8 cellular contexts compared by ENCODE assay signal in the genomic region with DNA sequence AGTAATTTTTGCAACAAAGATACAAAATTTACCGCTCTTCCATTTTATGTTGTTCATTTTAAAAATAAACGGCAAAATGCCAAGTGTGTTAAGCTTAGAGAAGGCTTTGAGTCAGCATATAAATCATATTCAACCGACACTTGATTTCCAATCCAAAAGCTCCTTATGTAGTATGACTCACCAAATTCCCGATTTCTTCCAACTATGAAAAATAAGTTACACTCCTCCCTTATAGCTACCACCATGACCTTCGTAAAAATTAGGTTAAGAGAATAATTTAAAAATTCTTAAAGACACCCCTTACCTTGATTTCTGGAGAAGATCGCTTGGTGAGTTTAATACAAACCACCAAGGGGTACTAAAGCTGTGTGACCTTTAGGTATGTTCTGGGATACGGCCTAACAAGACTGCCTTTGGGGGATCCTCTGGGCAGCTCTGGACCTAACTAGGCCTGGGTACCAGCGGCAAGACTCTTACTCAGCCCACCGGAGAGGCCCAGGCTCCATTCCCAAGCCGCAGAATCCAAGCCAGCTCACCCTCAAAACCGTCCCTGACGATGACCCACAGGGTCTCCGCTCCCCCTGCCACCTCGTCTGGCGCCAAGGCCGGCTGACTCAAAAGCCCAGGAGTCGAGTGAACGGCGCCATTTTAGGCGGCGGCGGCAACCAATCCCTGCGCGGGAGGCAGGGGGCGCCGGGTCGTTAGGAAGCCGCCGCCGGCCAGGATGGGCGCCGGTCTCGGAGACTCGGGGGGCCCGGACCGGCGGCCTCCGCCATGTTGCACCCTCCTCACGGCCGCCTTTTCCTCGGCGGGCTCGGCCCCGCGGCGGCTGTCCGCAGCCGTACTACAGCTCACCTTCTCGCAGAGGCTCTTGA. TPM values are rescaled to one million over a fixed set of nuclear protein-coding genes. Genes with fewer than 3 reads are reported as not detected.
A peak's percentile ranks its signal among the peaks of the same experiment; 100 is the strongest.
DNase-seq lines count a peak whose midpoint lies in the region; TF ChIP-seq lines count a peak whose summit lies in the region.

No MANE protein-coding gene starts in this region.

- H3K79me2 ChIP-seq in smooth muscle cell (ENCODE audit: low read depth) = peaks cover 57% of the 10 kb centered on the region

- H3F3A ChIP-seq in smooth muscle cell (ENCODE audit: low read depth) = peaks cover 4% of the 10 kb centered on the region

- under 1% methylated on average over 48 of the region's 49 CpGs for WGBS in smooth muscle cell (ENCODE audit: low lambda C conversion rate)

- peak overlapping the region; percentile 74 for H2AFZ ChIP-seq in smooth muscle cell (ENCODE audit: low read depth)

- H3K9me3 ChIP-seq in smooth muscle cell (replicated peaks; ENCODE audit: low read depth) = no peaks in the 10 kb centered on the region

- H3K9ac ChIP-seq in smooth muscle cell (ENCODE audit: low read depth) = peak overlapping the region; percentile 100

- POLR2A ChIA-PET in GM10248 (lab: Yijun Ruan, JAX) = interaction anchor here (1.0 to 3.1 kb wide), 6 partner anchors 8 to 145 kb away, joined by 3 to 15 read pairs (median 4); partner anchors contain the start of gene SKP1

- TF ChIP-seq CTCF in GM10248 (IDR thresholded peaks at IDR 0.05; ENCODE audit: control extremely low read depth, extremely low read depth, low read depth, missing control alignments) = peak; percentile 10
- 0 out of 2 replicates have a peak, but pooled peaks have one; percentile 15 for TF ChIP-seq CTCF in VCaP (conservative IDR thresholded peaks at IDR 0.05)
- TF ChIP-seq CTCF in smooth muscle cell (IDR thresholded peaks at IDR 0.05; ENCODE audit: borderline replicate concordance, insufficient read depth, poor library complexity, severe bottlenecking) = no peak

- H3K27me3 ChIP-seq in smooth muscle cell (ENCODE audit: low read depth) = no peaks in the 10 kb centered on the region

- peak overlapping the region; percentile 83 for H3K4me3 ChIP-seq in smooth muscle cell

- H4K20me1 ChIP-seq in smooth muscle cell (ENCODE audit: low read depth) = peaks cover 51% of the 10 kb centered on the region

- H3K27ac ChIP-seq in VCaP (peak overlapping the region; percentile 99), smooth muscle cell (ENCODE audit: low read depth) (peak overlapping the region; percentile 100)

- peaks cover 26% of the 10 kb centered on the region for H3K4me1 ChIP-seq in smooth muscle cell (ENCODE audit: low read depth)

- in situ Hi-C loops in T47D (cut with HindIII; ENCODE audit: low pct_unique_long_range_greater_than_20kb, low sequenced_read_pairs) = no loop called here

- DNase-seq in GM10248 (ENCODE audit: extremely low spot score) (peak; percentile 63), H4 (ENCODE audit: low spot score) (peak; percentile 21), LoVo (ENCODE audit: low spot score) (peak; percentile 67), T47D (ENCODE audit: low read depth in 1 of 2, low spot score in 1 of 2) (peak; percentile 31 to 54), iPS-NIHi7 (ENCODE audit: extremely low spot score) (peak; percentile 78), smooth muscle cell (lab: John Stamatoyannopoulos, UW; ENCODE audit: unreplicated experiment) (peak; percentile 69), OCI-M2 (lab: John Stamatoyannopoulos, UW; ENCODE audit: unreplicated experiment) (no peak)

- H3K4me2 ChIP-seq in smooth muscle cell = peak overlapping the region; percentile 88

- CTCF ChIA-PET in GM10248 (lab: Yijun Ruan, JAX) = interaction anchor here (0.8 to 3.1 kb wide), 18 partner anchors 11 to 362 kb away, joined by 3 to 24 read pairs (median 4); no protein-coding TSS in a partner anchor

- H3K36me3 ChIP-seq in smooth muscle cell (ENCODE audit: low read depth) = no peaks in the 10 kb centered on the region

RNA-seq across cellular contexts. Expression of gene PPP2CA, which starts 0.7 kb away (rescaled TPM):
- total RNA-seq in H4 (2014; rRNA removed; shearing (Covaris generic)) = 179 and 250 TPM in 2 replicates
- total RNA-seq in smooth muscle cell = 82.4 and 178 TPM in 2 replicates
- 243 and 244 TPM in 2 replicates for polyA plus RNA-seq in smooth muscle cell

RNA-seq across cellular contexts. Expression of gene SKP1, which starts 48.4 kb away (rescaled TPM):
- total RNA-seq in H4 (2014; rRNA removed; shearing (Covaris generic)) = 886 and 1,193 TPM in 2 replicates
- total RNA-seq in smooth muscle cell = 620 and 658 TPM in 2 replicates
- polyA plus RNA-seq in smooth muscle cell = 735 and 739 TPM in 2 replicates
